ENCODE assay signal across 11 cellular contexts in the genomic region with DNA sequence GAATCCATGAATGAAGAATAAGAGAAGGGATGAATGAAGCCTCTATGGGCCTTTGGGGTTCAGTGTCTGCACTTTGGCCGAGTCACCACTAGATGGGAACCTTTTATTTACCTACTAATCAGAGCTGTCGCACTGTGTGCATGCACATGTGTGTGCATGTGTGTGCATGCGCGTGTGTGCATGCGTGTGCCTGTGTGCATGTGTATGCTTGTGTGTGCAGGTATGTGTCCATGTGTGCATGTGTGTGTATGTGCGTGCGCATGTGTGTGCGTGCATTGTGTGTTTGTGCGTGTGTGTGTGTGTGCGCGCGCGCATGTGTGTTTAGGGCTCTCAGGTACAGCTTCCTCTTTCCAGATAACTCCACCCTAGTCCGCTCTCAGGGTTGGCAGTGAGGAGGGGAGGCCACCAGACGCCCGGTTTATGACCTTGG. TPM values are rescaled to one million over a fixed set of nuclear protein-coding genes. Genes with fewer than 3 reads are reported as not detected.
DNase-seq lines count a peak whose midpoint lies in the region; ATAC-seq, FAIRE-seq and TF ChIP-seq lines count a peak whose summit lies in the region.
"Had no signal": no experiment of that assay in that cellular context is flagged by ENCODE, and none has a peak within 500 bp of the region (broad histone marks: within the 10 kb centered on the region; RNA-seq: fewer than 3 reads in every experiment).

No MANE protein-coding gene starts in this region.

- no peaks in the 10 kb centered on the region for H3K4me1 ChIP-seq in aorta (ENCODE audit: control insufficient read depth in 1 of 2, insufficient read depth in 2 of 2, low read length in 2 of 2)

- H3K36me3 ChIP-seq in bronchial epithelial cell (ENCODE audit: control insufficient read depth, insufficient read depth, low read length) = no peaks in the 10 kb centered on the region
- H3K36me3 ChIP-seq in aorta (ENCODE audit: control insufficient read depth in 1 of 2, insufficient read depth in 2 of 2, low read length in 1 of 2) = no peaks in the 10 kb centered on the region
- H3K36me3 ChIP-seq: gastrocnemius medialis had no signal

- H3K27me3 Mint-ChIP-seq in osteocyte (ENCODE audit: unreplicated experiment) = peaks cover 7% of the 10 kb centered on the region

- intact Hi-C loops in aorta (cut with DNase I) = no loop called here

- DNase-seq in NCI-H510A treated with DMSO at 0.1 percent for 48 hours (lab: John Stamatoyannopoulos, UW) (peak; percentile 38), NCI-H510A (lab: John Stamatoyannopoulos, UW) (no peak), NCI-H82 (lab: John Stamatoyannopoulos, UW) (peak; percentile 67), bronchial epithelial cell (ENCODE audit: low read depth) (peak; percentile 8), osteocyte (ENCODE audit: extremely low spot score, unreplicated experiment) (no peak), aorta (no peak), ecto neural progenitor cell (ENCODE audit: low spot score) (no peak)
- DNase-seq: gastrocnemius medialis, T-helper 9 cell had no signal

- no peaks in the 10 kb centered on the region for H3K4me1 Mint-ChIP-seq in osteocyte (ENCODE audit: unreplicated experiment)

- H3K4me3 Mint-ChIP-seq in osteocyte (ENCODE audit: unreplicated experiment) = no peak overlapping the region

- no peaks in the 10 kb centered on the region for H3K27me3 ChIP-seq in bronchial epithelial cell (ENCODE audit: control insufficient read depth, insufficient read depth, low read length)
- no peaks in the 10 kb centered on the region for H3K27me3 ChIP-seq in aorta (ENCODE audit: control insufficient read depth in 1 of 2, insufficient read depth in 2 of 2, low read length in 1 of 2)

- FAIRE-seq in bronchial epithelial cell (lab: Jason Lieb, UNC) = peak; percentile 23

- H3K27ac Mint-ChIP-seq in osteocyte (ENCODE audit: unreplicated experiment) = no peak overlapping the region

- H3K9me3 Mint-ChIP-seq in osteocyte (ENCODE audit: unreplicated experiment) = peaks cover 5% of the 10 kb centered on the region

- no peak for ATAC-seq in aorta (ENCODE audit: low FRiP score)
- ATAC-seq in GM21515 (IDR thresholded peaks at IDR 0.05; ENCODE audit: unreplicated experiment) = no peak

- H3K9me3 ChIP-seq in aorta (ENCODE audit: control insufficient read depth, low read length) = peaks cover 14% of the 10 kb centered on the region
- H3K9me3 ChIP-seq: gastrocnemius medialis had no signal

- 85 to 86% methylated on average over 16 of the region's 16 CpGs for WGBS in aorta, 2 donors

- H3K4me3 ChIP-seq in bronchial epithelial cell (ENCODE audit: low read depth, low read length) (no peak overlapping the region), aorta (ENCODE audit: low read length in 2 of 2) (no peak overlapping the region)
- H3K4me3 ChIP-seq: gastrocnemius medialis had no signal

- TF ChIP-seq CTCF in bronchial epithelial cell (IDR thresholded peaks at IDR 0.05; ENCODE audit: insufficient read depth, low read length, severe bottlenecking) (peak; percentile 36), osteocyte (IDR thresholded peaks at IDR 0.05) (peak; percentile 15)

- no peak overlapping the region for H3K27ac ChIP-seq in aorta (ENCODE audit: low read depth in 1 of 2, low read length in 2 of 2)
- H3K27ac ChIP-seq: gastrocnemius medialis had no signal

- no peaks in the 10 kb centered on the region for H3K36me3 Mint-ChIP-seq in osteocyte (ENCODE audit: unreplicated experiment)

RNA-seq across cellular contexts. Expression of a gene that starts 20.4 kb away (rescaled TPM):
- total RNA-seq in bronchial epithelial cell = under 0.01 and 0.13 TPM in 2 replicates
- not detected in 2 replicates for total RNA-seq in osteocyte
- total RNA-seq in aorta = under 1 TPM; 0.23 to 0.33 TPM
- under 1 TPM; 0.18 to 0.25 TPM for polyA plus RNA-seq in aorta

RNA-seq across cellular contexts. Expression of a gene that starts 20.8 kb away (rescaled TPM):
- total RNA-seq in bronchial epithelial cell = not detected in 2 replicates
- total RNA-seq in osteocyte = not detected in 2 replicates
- under 1 TPM in 1 of 2 donors, not detected in 1; 0.81 TPM for total RNA-seq in aorta
- polyA plus RNA-seq in aorta = not detected
- total RNA-seq: gastrocnemius medialis had no signal

RNA-seq across cellular contexts. Expression of a gene that starts 26.4 kb away (rescaled TPM):
- total RNA-seq in bronchial epithelial cell = not detected in 2 replicates
- total RNA-seq in osteocyte = not detected in 2 replicates
- not detected for total RNA-seq in aorta
- under 1 TPM; 0.03 to 0.13 TPM for polyA plus RNA-seq in aorta
- total RNA-seq: gastrocnemius medialis had no signal
- polyA plus RNA-seq: CD14-positive monocyte had no signal

RNA-seq across cellular contexts. Expression of a gene that starts 46.2 kb away (rescaled TPM):
- not detected in 2 replicates for total RNA-seq in bronchial epithelial cell
- not detected in 2 replicates for total RNA-seq in osteocyte
- total RNA-seq in aorta = under 1 TPM in 1 of 2 donors, not detected in 1; 0.33 TPM
- not detected for polyA plus RNA-seq in aorta
- total RNA-seq: gastrocnemius medialis had no signal

Comparison
In these comparisons a context has a peak if more than half of its experiments do, and no peak if none do; other contexts are left out.
1. DNase-seq: peak in NCI-H510A treated with DMSO at 0.1 percent for 48 hours (single experiment), NCI-H82 (single experiment) and bronchial epithelial cell (single experiment); none in NCI-H510A (single experiment), osteocyte (single experiment), aorta (0 of 2) and ecto neural progenitor cell (single experiment).